In genomic region chr13:83716121-83716520, GRCh38 we compare ENCODE assay signal across 25 cellular contexts.
DNase-seq lines count a peak whose midpoint lies in the region; ATAC-seq and TF ChIP-seq lines count a peak whose summit lies in the region.
"Had no signal": no experiment of that assay in that cellular context is flagged by ENCODE, and none has a peak within 500 bp of the region (broad histone marks: within the 10 kb centered on the region; RNA-seq: fewer than 3 reads in every experiment).

No MANE protein-coding gene starts in this region.

- TF ChIP-seq CTCF in AG10803 (conservative IDR thresholded peaks at IDR 0.05; ENCODE audit: low read length) (no peak), H9 (conservative IDR thresholded peaks at IDR 0.05) (no peak), WTC11 (IDR thresholded peaks at IDR 0.05) (no peak), smooth muscle cell (IDR thresholded peaks at IDR 0.05; ENCODE audit: borderline replicate concordance, insufficient read depth, poor library complexity, severe bottlenecking) (no peak), endothelial cell (IDR thresholded peaks at IDR 0.05; ENCODE audit: unreplicated experiment) (no peak)

- H3K4me3 ChIP-seq in AG10803 (ENCODE audit: low read length) (no peak overlapping the region), mesendoderm (ENCODE audit: low read length) (no peak overlapping the region), smooth muscle cell (no peak overlapping the region)
- H3K4me3 ChIP-seq: A549, K562, SJSA1 had no signal

- H3K27ac ChIP-seq in H9 (ENCODE audit: insufficient read length, low read depth, low read length) (no peak overlapping the region), mesendoderm (ENCODE audit: low read depth, low read length) (no peak overlapping the region), smooth muscle cell (ENCODE audit: low read depth) (no peak overlapping the region)
- H3K27ac ChIP-seq: A549, HL-60, SJSA1 had no signal

- no peak overlapping the region for H3K4me3 Mint-ChIP-seq in H9
- no peak overlapping the region for H3K4me3 Mint-ChIP-seq in WTC11
- H3K4me3 Mint-ChIP-seq in endothelial cell (ENCODE audit: unreplicated experiment) = no peak overlapping the region
- H3K4me3 Mint-ChIP-seq: CD4-positive, CD25-positive, alpha-beta regulatory T cell had no signal

- H3K36me3 ChIP-seq in mesendoderm (ENCODE audit: control insufficient read depth, insufficient read depth, low read length) (no peaks in the 10 kb centered on the region), smooth muscle cell (ENCODE audit: low read depth) (no peaks in the 10 kb centered on the region)
- H3K36me3 ChIP-seq: SJSA1 had no signal

- no peak overlapping the region for H4K8ac ChIP-seq in H9 (replicated peaks; ENCODE audit: insufficient read length, low read depth, low read length)
- H4K8ac ChIP-seq in mesendoderm (ENCODE audit: low read depth, low read length) = no peak overlapping the region

- no peak overlapping the region for H2AFZ ChIP-seq in H9 (ENCODE audit: low read length)
- no peak overlapping the region for H2AFZ ChIP-seq in smooth muscle cell (ENCODE audit: low read depth)

- H3K18ac ChIP-seq in H9 (ENCODE audit: insufficient read length, low read depth, low read length) = no peak overlapping the region
- H3K18ac ChIP-seq in mesendoderm (ENCODE audit: low read length) = no peak overlapping the region

- peaks cover 0 to 2% (median 0%) of the 10 kb centered on the region in 3 experiments; a peak in 1 of 7 replicates for H3K36me3 Mint-ChIP-seq in H9 (ENCODE audit: insufficient read depth in 1 of 3, low read depth in 3 of 3)
- H3K36me3 Mint-ChIP-seq in WTC11 = no peaks in the 10 kb centered on the region
- H3K36me3 Mint-ChIP-seq in endothelial cell (ENCODE audit: low read depth, unreplicated experiment) = no peaks in the 10 kb centered on the region
- H3K36me3 Mint-ChIP-seq: CD4-positive, CD25-positive, alpha-beta regulatory T cell had no signal

- WGBS in H9 (ENCODE audit: extremely low coverage, insufficient read length, low lambda C conversion rate) = no CpG with 5 or more reads among the region's 6 CpGs
- WGBS in mesendoderm (ENCODE audit: extremely low coverage, insufficient coverage, low lambda C conversion rate) = no CpG with 5 or more reads among the region's 6 CpGs
- 74% methylated on average over 6 of the region's 6 CpGs for WGBS in smooth muscle cell (ENCODE audit: low lambda C conversion rate)

- H3K23me2 ChIP-seq in H9 (ENCODE audit: insufficient read length, low read depth, low read length, poor library complexity, severe bottlenecking) = no peaks in the 10 kb centered on the region

- H3K56ac ChIP-seq in H9 (ENCODE audit: insufficient read length, low read depth, low read length) (no peak overlapping the region), mesendoderm (ENCODE audit: low read length) (no peak overlapping the region)

- H2BK20ac ChIP-seq in H9 (ENCODE audit: low read depth, low read length, poor library complexity, severe bottlenecking) = no peak overlapping the region

- DNase-seq in AG10803 (ENCODE audit: low read depth) (peak; percentile 16), H9 (no peak), WTC11 (ENCODE audit: low spot score) (peak; percentile 14), mesendoderm (peak; percentile 0), T1000 (lab: John Stamatoyannopoulos, UW) (no peak), smooth muscle cell (lab: John Stamatoyannopoulos, UW; ENCODE audit: unreplicated experiment) (no peak), endothelial cell (ENCODE audit: low spot score) (no peak)
- DNase-seq in effector CD4-positive, alpha-beta T cell = no peak
- DNase-seq: CD4-positive, CD25-positive, alpha-beta regulatory T cell; COR-L47; DMS79; MM.1S; NCI-H1048; NCI-H1417 treated with DMSO at 0.1 percent for 48 hours; NCI-H1930; NCI-H226; NCI-H510A treated with DMSO at 0.1 percent for 48 hours; NCI-H774; SW 1271 had no signal

- H3K9me3 Mint-ChIP-seq in H9 = no peaks in the 10 kb centered on the region
- no peaks in the 10 kb centered on the region for H3K9me3 Mint-ChIP-seq in WTC11
- no peaks in the 10 kb centered on the region for H3K9me3 Mint-ChIP-seq in endothelial cell (ENCODE audit: unreplicated experiment)

- H3K27me3 ChIP-seq in H9 (ENCODE audit: insufficient read depth, low read length) (no peaks in the 10 kb centered on the region), mesendoderm (ENCODE audit: insufficient read depth, low read length, poor library complexity) (no peaks in the 10 kb centered on the region), smooth muscle cell (ENCODE audit: low read depth) (no peaks in the 10 kb centered on the region)
- H3K27me3 ChIP-seq: SJSA1 had no signal

- H2AK5ac ChIP-seq in H9 (ENCODE audit: insufficient read length, low read length) = no peak overlapping the region
- H2AK5ac ChIP-seq in mesendoderm (ENCODE audit: low read length) = no peak overlapping the region

- H3K4ac ChIP-seq in H9 (ENCODE audit: low read depth, low read length) (no peak overlapping the region), mesendoderm (ENCODE audit: low read depth, low read length) (no peak overlapping the region)

- H4K20me1 ChIP-seq in H9 (ENCODE audit: control insufficient read depth, insufficient read depth, insufficient read length) = no peaks in the 10 kb centered on the region
- no peaks in the 10 kb centered on the region for H4K20me1 ChIP-seq in smooth muscle cell (ENCODE audit: low read depth)

- H3T11ph ChIP-seq in H9 (ENCODE audit: low read length) = no peak overlapping the region

- H2BK120ac ChIP-seq in H9 (ENCODE audit: low read depth, low read length, poor library complexity, severe bottlenecking) (no peak overlapping the region), mesendoderm (ENCODE audit: low read depth, low read length) (no peak overlapping the region)

- H2BK12ac ChIP-seq in H9 (ENCODE audit: insufficient read length, low read depth, low read length) = no peak overlapping the region

- H4K5ac ChIP-seq in H9 (ENCODE audit: insufficient read length, low read depth, low read length) = no peak overlapping the region
- no peak overlapping the region for H4K5ac ChIP-seq in mesendoderm (ENCODE audit: low read length)

- H3K4me1 ChIP-seq in H9 (ENCODE audit: insufficient read depth, low read length) = no peaks in the 10 kb centered on the region; the same call in 1 of the 2 replicates
- H3K4me1 ChIP-seq in mesendoderm (ENCODE audit: control insufficient read depth, low read depth, low read length) = no peaks in the 10 kb centered on the region
- H3K4me1 ChIP-seq in smooth muscle cell (ENCODE audit: low read depth) = no peaks in the 10 kb centered on the region
- H3K4me1 ChIP-seq: A549, SJSA1 had no signal

- H3K27me3 Mint-ChIP-seq in H9 (ENCODE audit: low read depth) = no peaks in the 10 kb centered on the region
- H3K27me3 Mint-ChIP-seq in WTC11 (ENCODE audit: low read depth) = no peaks in the 10 kb centered on the region
- H3K27me3 Mint-ChIP-seq in endothelial cell (ENCODE audit: unreplicated experiment) = no peaks in the 10 kb centered on the region
- H3K27me3 Mint-ChIP-seq: CD4-positive, CD25-positive, alpha-beta regulatory T cell had no signal

- no peak overlapping the region for H2BK15ac ChIP-seq in H9 (ENCODE audit: low read depth, low read length)
- no peak overlapping the region for H2BK15ac ChIP-seq in mesendoderm (replicated peaks; ENCODE audit: low read depth)

- H3K4me2 ChIP-seq in H9 (ENCODE audit: insufficient read depth, insufficient read length, low read length) (no peak overlapping the region), mesendoderm (ENCODE audit: low read length) (no peak overlapping the region), smooth muscle cell (no peak overlapping the region)
- H3K4me2 ChIP-seq: A549 had no signal

- H3K27ac Mint-ChIP-seq in H9 = peak overlapping the region; percentile 48 to 77 (median 66); a peak in 4 of 7 replicates
- peak overlapping the region; percentile 75; the same call in 1 of the 2 replicates for H3K27ac Mint-ChIP-seq in WTC11
- no peak overlapping the region for H3K27ac Mint-ChIP-seq in endothelial cell (ENCODE audit: unreplicated experiment)
- H3K27ac Mint-ChIP-seq: CD4-positive, CD25-positive, alpha-beta regulatory T cell had no signal

- no peaks in the 10 kb centered on the region for H3K9me3 ChIP-seq in H9 (ENCODE audit: control insufficient read depth, low read depth, low read length)
- no peaks in the 10 kb centered on the region for H3K9me3 ChIP-seq in smooth muscle cell (replicated peaks; ENCODE audit: low read depth)
- H3K9me3 ChIP-seq: A549, SJSA1 had no signal

- H3K4me1 Mint-ChIP-seq in H9 = peaks cover 12 to 14% of the 10 kb centered on the region in 2 experiments
- H3K4me1 Mint-ChIP-seq in WTC11 = peaks cover 27% of the 10 kb centered on the region
- no peaks in the 10 kb centered on the region for H3K4me1 Mint-ChIP-seq in endothelial cell (ENCODE audit: unreplicated experiment)
- H3K4me1 Mint-ChIP-seq: CD4-positive, CD25-positive, alpha-beta regulatory T cell had no signal

- no peak overlapping the region for H4K91ac ChIP-seq in H9 (ENCODE audit: insufficient read length, low read depth, low read length)

- CTCF ChIA-PET in WTC11 (lab: Charles Lee) = no interaction called here

- H3K9ac ChIP-seq in H9 (ENCODE audit: extremely low read depth, insufficient read length, low read length) (no peak overlapping the region), mesendoderm (ENCODE audit: low read length) (no peak overlapping the region), smooth muscle cell (ENCODE audit: low read depth) (no peak overlapping the region)

- no peaks in the 10 kb centered on the region for H3K79me1 ChIP-seq in H9 (ENCODE audit: insufficient read depth, low read depth, low read length, poor library complexity, severe bottlenecking)
- H3K79me1 ChIP-seq in mesendoderm (ENCODE audit: low read length) = no peaks in the 10 kb centered on the region

- POLR2A ChIA-PET in WTC11 (lab: Charles Lee) = no interaction called here

- no peak overlapping the region for H3K14ac ChIP-seq in H9 (ENCODE audit: insufficient read depth, low read length)

- no peaks in the 10 kb centered on the region for H3F3A ChIP-seq in smooth muscle cell (ENCODE audit: low read depth)

- H2BK5ac ChIP-seq in H9 (ENCODE audit: insufficient read length, low read length) (no peak overlapping the region), mesendoderm (ENCODE audit: low read length) (no peak overlapping the region)

- H3K79me2 ChIP-seq in H9 (ENCODE audit: insufficient read depth, low read length) (no peaks in the 10 kb centered on the region), mesendoderm (ENCODE audit: control insufficient read depth, insufficient read depth, low read length) (no peaks in the 10 kb centered on the region), smooth muscle cell (ENCODE audit: low read depth) (no peaks in the 10 kb centered on the region)

- H3K23ac ChIP-seq in H9 (ENCODE audit: insufficient read length, low read depth, low read length) = no peak overlapping the region
- no peak overlapping the region for H3K23ac ChIP-seq in mesendoderm (ENCODE audit: low read length)

- no peak for ATAC-seq in WTC11
- ATAC-seq: A549, HepG2, K562, Right ventricle myocardium inferior had no signal

Comparison
In these comparisons a context has a peak if more than half of its experiments do, and no peak if none do; other contexts are left out.
1. DNase-seq: peak in AG10803 (single experiment), WTC11 (single experiment) and mesendoderm (single experiment); none in H9 (single experiment), T1000 (single experiment), effector CD4-positive, alpha-beta T cell (single experiment), smooth muscle cell (single experiment) and endothelial cell (single experiment).